18 cellular contexts compared by ENCODE assay signal in genomic region chr7:128682125-128682524, GRCh38. TPM values are rescaled to one million over a fixed set of nuclear protein-coding genes. Genes with fewer than 3 reads are reported as not detected.
"Had no signal": no experiment of that assay in that cellular context is flagged by ENCODE, and none has a peak within 500 bp of the region (broad histone marks: within the 10 kb centered on the region; RNA-seq: fewer than 3 reads in every experiment).

No MANE protein-coding gene starts in this region.

- H3K27ac Mint-ChIP-seq: activated CD4-positive, alpha-beta T cell treated with anti-CD3 and anti-CD28 coated beads for 36 hours; activated CD8-positive, alpha-beta T cell treated with anti-CD3 and anti-CD28 coated beads for 36 hours; activated naive CD4-positive, alpha-beta T cell treated with anti-CD3 and anti-CD28 coated beads, Interleukin-2, amount 50 U/mL, for 24 hours; endodermal cell had no signal

- DNase-seq: activated CD4-positive, alpha-beta T cell treated with anti-CD3 and anti-CD28 coated beads for 36 hours; activated CD8-positive, alpha-beta T cell treated with anti-CD3 and anti-CD28 coated beads for 36 hours; activated effector memory CD4-positive, alpha-beta T cell treated with Interleukin-2 at 50 U/mL for 16 hours; activated T-cell treated with anti-CD3 and anti-CD28 coated beads, Interleukin-2, amount 50 U/mL, for 4 hours; adrenal gland; dorsolateral prefrontal cortex; endodermal cell; left colon; midbrain; ovary; WERI-Rb-1 had no signal

- H3K9me3 Mint-ChIP-seq: activated CD8-positive, alpha-beta T cell treated with anti-CD3 and anti-CD28 coated beads for 36 hours; activated naive CD4-positive, alpha-beta T cell treated with anti-CD3 and anti-CD28 coated beads, Interleukin-2, amount 50 U/mL, for 24 hours; activated T-cell treated with anti-CD3 and anti-CD28 coated beads, Interleukin-2, amount 50 U/mL, for 4 hours had no signal

- H3K4me3 ChIP-seq: adrenal gland, cardiac muscle cell, dorsolateral prefrontal cortex, gastroesophageal sphincter, lung, ovary, thoracic aorta had no signal

- H3K4me1 ChIP-seq: adrenal gland, gastroesophageal sphincter had no signal

- ATAC-seq: activated CD4-positive, alpha-beta T cell treated with anti-CD3 and anti-CD28 coated beads for 36 hours; activated CD8-positive, alpha-beta T cell treated with anti-CD3 and anti-CD28 coated beads for 36 hours; activated T-cell treated with anti-CD3 and anti-CD28 coated beads, Interleukin-2, amount 50 U/mL, for 4 hours; gastroesophageal sphincter; left colon; sciatic nerve had no signal

- H3K36me3 ChIP-seq: ovary, thoracic aorta, WERI-Rb-1 had no signal

- H3K27me3 Mint-ChIP-seq: activated naive CD4-positive, alpha-beta T cell treated with anti-CD3 and anti-CD28 coated beads, Interleukin-2, amount 50 U/mL, for 24 hours had no signal

- H3K27ac ChIP-seq: adrenal gland, cardiac muscle cell, dorsolateral prefrontal cortex, gastroesophageal sphincter, ovary, thoracic aorta, WERI-Rb-1 had no signal

- H3K4me1 Mint-ChIP-seq: activated CD4-positive, alpha-beta T cell treated with anti-CD3 and anti-CD28 coated beads for 36 hours; activated naive CD4-positive, alpha-beta T cell treated with anti-CD3 and anti-CD28 coated beads, Interleukin-2, amount 50 U/mL, for 24 hours; endodermal cell had no signal

- H3K9me3 ChIP-seq: adrenal gland, gastroesophageal sphincter, ovary, thoracic aorta had no signal

- H3K4me3 Mint-ChIP-seq: activated CD4-positive, alpha-beta T cell treated with anti-CD3 and anti-CD28 coated beads for 36 hours; activated CD8-positive, alpha-beta T cell treated with anti-CD3 and anti-CD28 coated beads for 36 hours; activated naive CD4-positive, alpha-beta T cell treated with anti-CD3 and anti-CD28 coated beads, Interleukin-2, amount 50 U/mL, for 24 hours; activated T-cell treated with anti-CD3 and anti-CD28 coated beads, Interleukin-2, amount 50 U/mL, for 4 hours; endodermal cell had no signal

RNA-seq across cellular contexts. Expression of gene GARIN1A, which starts 10.0 kb away (rescaled TPM):
- total RNA-seq: epithelial cell of proximal tubule had no signal
